In the genomic region with DNA sequence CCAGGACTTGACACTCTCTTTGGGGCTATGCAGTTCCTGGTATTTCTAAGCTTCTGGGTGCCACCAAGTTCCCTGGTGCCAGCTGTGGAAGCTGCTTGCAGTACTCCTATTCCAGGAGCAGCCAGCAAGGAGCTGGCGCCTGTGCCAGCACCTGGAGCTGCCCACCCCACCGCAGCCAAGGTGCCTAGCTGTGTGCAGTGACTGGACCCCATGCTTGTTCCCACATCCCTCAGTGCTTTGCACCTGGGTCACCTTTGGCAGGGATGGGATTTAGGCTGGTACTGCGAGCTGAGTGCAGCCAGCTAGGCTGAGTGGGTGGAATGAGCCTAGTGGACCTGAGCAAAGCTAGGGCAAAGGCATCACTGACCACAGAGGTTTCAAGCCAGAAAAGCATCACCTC, we compare ENCODE assay signal across 3 cellular contexts.
"Had no signal": no experiment of that assay in that cellular context is flagged by ENCODE, and none has a peak within 500 bp of the region (broad histone marks: within the 10 kb centered on the region; RNA-seq: fewer than 3 reads in every experiment).

No MANE protein-coding gene starts in this region.

- DNase-seq: GDM1, GF-D8 had no signal

- H3K4me3 ChIP-seq: GM12878 had no signal
